Comparison of ENCODE assay signal across 25 cellular contexts in the genomic region with DNA sequence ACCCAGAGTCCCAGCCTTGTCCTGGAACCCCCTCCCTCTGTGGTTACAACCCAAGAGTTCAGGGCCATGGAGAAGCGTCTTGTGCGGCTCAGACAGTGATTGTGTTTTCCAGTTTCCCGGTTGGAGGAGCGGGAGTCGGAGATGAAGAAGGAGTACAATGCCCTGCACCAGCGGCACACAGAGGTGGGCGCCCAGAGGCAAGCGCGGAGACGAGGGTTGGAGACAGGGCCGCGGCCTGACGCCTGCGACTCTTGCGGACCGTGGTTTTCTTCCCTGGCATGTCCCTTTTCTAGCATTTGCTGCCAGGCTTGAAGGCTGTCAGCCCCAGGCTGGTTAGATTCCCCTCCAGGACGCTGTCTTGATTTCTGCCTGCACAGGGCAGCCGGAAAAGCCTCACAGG.
"Had no signal": no experiment of that assay in that cellular context is flagged by ENCODE, and none has a peak within 500 bp of the region (broad histone marks: within the 10 kb centered on the region; RNA-seq: fewer than 3 reads in every experiment).

No MANE protein-coding gene starts in this region.

- ATAC-seq: heart left ventricle; mucosa of descending colon; naive thymus-derived CD4-positive, alpha-beta T cell; natural killer cell treated with Interleukin-12 subunit alpha and Interleukin-12 subunit beta and Interleukin-15 and Interleukin-18, amount 100 ng/mL, for 72 hours; right cardiac atrium; sciatic nerve; stimulated activated naive CD8-positive, alpha-beta T cell treated with anti-CD3 and anti-CD28 coated beads, Interleukin-15, amount 100 ng/mL, for 72 hours had no signal

- H3K27me3 ChIP-seq: heart left ventricle, neutrophil, ovary, tibial nerve, vagina had no signal

- H3K4me1 Mint-ChIP-seq: stimulated activated naive CD8-positive, alpha-beta T cell treated with anti-CD3 and anti-CD28 coated beads, Interleukin-15, amount 100 ng/mL, for 72 hours had no signal

- H3K9me3 ChIP-seq: heart left ventricle, left ventricle myocardium inferior, mucosa of descending colon, neutrophil, ovary, tibial nerve, vagina had no signal

- H3K4me3 ChIP-seq: heart left ventricle, left ventricle myocardium inferior, lung, mucosa of descending colon, ovary, skin epidermis, tibial nerve, vagina had no signal

- H3K27me3 Mint-ChIP-seq: naive thymus-derived CD4-positive, alpha-beta T cell; natural killer cell treated with Interleukin-12 subunit alpha and Interleukin-12 subunit beta and Interleukin-15 and Interleukin-18, amount 100 ng/mL, for 72 hours; progenitor cell of endocrine pancreas; stimulated activated naive CD8-positive, alpha-beta T cell treated with anti-CD3 and anti-CD28 coated beads, Interleukin-15, amount 100 ng/mL, for 72 hours; type B pancreatic cell had no signal

- H3K36me3 Mint-ChIP-seq: natural killer cell treated with Interleukin-12 subunit alpha and Interleukin-12 subunit beta and Interleukin-15 and Interleukin-18, amount 100 ng/mL, for 72 hours had no signal

- H3K4me3 Mint-ChIP-seq: naive thymus-derived CD4-positive, alpha-beta T cell; natural killer cell treated with Interleukin-12 subunit alpha and Interleukin-12 subunit beta and Interleukin-15 and Interleukin-18, amount 100 ng/mL, for 72 hours; stimulated activated naive CD8-positive, alpha-beta T cell treated with anti-CD3 and anti-CD28 coated beads, Interleukin-15, amount 100 ng/mL, for 72 hours; type B pancreatic cell had no signal

- H3K36me3 ChIP-seq: ovary had no signal

- H3K27ac Mint-ChIP-seq: natural killer cell treated with Interleukin-12 subunit alpha and Interleukin-12 subunit beta and Interleukin-15 and Interleukin-18, amount 100 ng/mL, for 72 hours; progenitor cell of endocrine pancreas; stimulated activated naive CD8-positive, alpha-beta T cell treated with anti-CD3 and anti-CD28 coated beads, Interleukin-15, amount 100 ng/mL, for 72 hours; type B pancreatic cell had no signal

- DNase-seq: heart left ventricle; islet precursor cell; left ventricle myocardium inferior; midbrain; mucosa of descending colon; naive thymus-derived CD4-positive, alpha-beta T cell; occipital lobe; ovary; right cardiac atrium; stimulated activated CD4-positive, alpha-beta T cell treated with anti-CD3 and anti-CD28 coated beads, Interleukin-12 subunit alpha, Interleukin-12 subunit beta, amount 100 ng/mL, for 4 hours; stimulated activated CD4-positive, alpha-beta T cell treated with anti-CD3 and anti-CD28 coated beads, Interleukin-15, amount 100 ng/mL, for 24 hours; stimulated activated CD4-positive, alpha-beta T cell treated with anti-CD3 and anti-CD28 coated beads, Interleukin-2, amount 100 ng/mL, for 24 hours; stimulated activated CD4-positive, alpha-beta T cell treated with anti-CD3 and anti-CD28 coated beads, Interleukin-4, amount 100 ng/mL, for 1 hour; stimulated activated naive CD4-positive, alpha-beta T cell treated with Interleukin-2 at 50 U/mL for 16 hours; stimulated activated naive CD8-positive, alpha-beta T cell treated with anti-CD3 and anti-CD28 coated beads, Interleukin-15, amount 100 ng/mL, for 72 hours; substantia nigra had no signal

- H3K27ac ChIP-seq: heart left ventricle, left ventricle myocardium inferior, neutrophil, ovary, skin epidermis, tibial nerve, vagina had no signal

- H3K9me3 Mint-ChIP-seq: naive thymus-derived CD4-positive, alpha-beta T cell; natural killer cell treated with Interleukin-12 subunit alpha and Interleukin-12 subunit beta and Interleukin-15 and Interleukin-18, amount 100 ng/mL, for 72 hours; stimulated activated naive CD8-positive, alpha-beta T cell treated with anti-CD3 and anti-CD28 coated beads, Interleukin-15, amount 100 ng/mL, for 72 hours; type B pancreatic cell had no signal
